8 cellular contexts compared by ENCODE assay signal in the genomic region with DNA sequence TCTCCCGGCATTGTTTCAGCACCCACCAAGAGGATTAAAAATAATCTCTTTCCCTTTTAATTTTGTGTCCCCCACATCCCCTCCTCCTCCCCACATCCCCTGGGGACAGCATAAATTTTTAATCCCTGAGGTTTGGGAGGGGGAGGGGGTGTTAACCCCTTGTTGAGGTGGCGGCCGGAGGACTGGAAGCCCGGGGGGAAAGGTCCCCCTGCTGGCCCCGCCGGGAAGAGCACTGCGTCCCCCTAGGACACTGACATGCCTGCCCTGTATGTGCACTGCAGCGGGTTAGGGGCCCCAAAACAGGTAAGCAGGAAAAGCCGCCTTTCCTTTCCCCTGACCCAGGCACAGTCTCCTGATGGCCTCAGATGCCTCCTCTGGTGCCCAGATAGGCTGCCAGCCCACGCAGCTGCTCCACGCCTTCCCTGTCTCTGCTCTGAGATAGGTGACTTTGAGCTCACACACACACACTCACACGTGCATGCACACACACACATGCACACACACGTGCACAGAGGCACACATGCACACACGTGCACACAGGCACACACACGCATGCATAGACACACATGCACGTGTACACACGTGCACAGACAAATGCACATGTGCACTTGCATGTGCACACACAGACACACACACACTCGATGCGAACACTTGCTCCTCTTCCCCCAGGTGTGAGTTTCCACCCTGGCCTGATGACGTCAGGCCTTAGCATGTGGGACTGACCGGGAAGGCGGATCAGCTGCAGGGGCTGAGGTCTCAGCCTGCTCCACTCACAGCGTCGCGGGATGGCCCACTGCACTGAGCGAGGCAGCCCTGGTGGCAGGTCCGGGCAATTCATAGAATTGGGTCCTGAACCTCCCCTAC. TPM values are rescaled to one million over a fixed set of nuclear protein-coding genes. Genes with fewer than 3 reads are reported as not detected.
DNase-seq lines count a peak whose midpoint lies in the region; ATAC-seq and TF ChIP-seq lines count a peak whose summit lies in the region.

No MANE protein-coding gene starts in this region.

- peaks cover 45 to 67% (median 59%) of the 10 kb centered on the region in 3 donors for H3K27me3 ChIP-seq in gastrocnemius medialis
- H3K27me3 ChIP-seq in effector memory CD4-positive, alpha-beta T cell (replicated peaks; ENCODE audit: control insufficient read depth, insufficient read depth, low read length, poor library complexity, severe bottlenecking): peaks cover 30% of the 10 kb centered on the region

- peaks cover 7% of the 10 kb centered on the region for H3K4me1 Mint-ChIP-seq in activated CD4-positive, alpha-beta T cell treated with anti-CD3 and anti-CD28 coated beads, Interleukin-2, amount 10 ng/mL, durations not matched to agents 24 days and 14 days

- peak in 3 of 5 experiments; percentile 14 to 46 (median 17) for TF ChIP-seq CTCF in gastrocnemius medialis (IDR thresholded peaks at IDR 0.05 in 4 of 5, conservative IDR thresholded peaks at IDR 0.05 in 1 of 5)

- no peaks in the 10 kb centered on the region for H3K9me3 Mint-ChIP-seq in activated CD4-positive, alpha-beta T cell treated with anti-CD3 and anti-CD28 coated beads, Interleukin-2, amount 10 ng/mL, durations not matched to agents 24 days and 14 days

- DNase-seq in DMS79 treated with DMSO at 0.1 percent for 48 hours (lab: John Stamatoyannopoulos, UW): peak; percentile 40
- DNase-seq in DMS79 (lab: John Stamatoyannopoulos, UW): no peak
- peak; percentile 89 for DNase-seq in HuH-7.5 (ENCODE audit: low spot score)
- DNase-seq in activated CD4-positive, alpha-beta T cell treated with anti-CD3 and anti-CD28 coated beads, Interleukin-2, amount 10 ng/mL, durations not matched to agents 24 days and 14 days: peak; percentile 72
- DNase-seq in glomerular visceral epithelial cell (ENCODE audit: extremely low spot score): peak; percentile 13
- no peak for DNase-seq in gastrocnemius medialis
- no peak for DNase-seq in effector memory CD4-positive, alpha-beta T cell

- H3K4me3 Mint-ChIP-seq in activated CD4-positive, alpha-beta T cell treated with anti-CD3 and anti-CD28 coated beads, Interleukin-2, amount 10 ng/mL, durations not matched to agents 24 days and 14 days: no peak overlapping the region

- peak in 1 of 2 donors; percentile 30 for ATAC-seq in gastrocnemius medialis
- ATAC-seq in GM18498 (IDR thresholded peaks at IDR 0.05; ENCODE audit: unreplicated experiment): no peak

- in situ Hi-C loops in gastrocnemius medialis (cut with MboI; ENCODE audit: low sequenced_read_pairs in 4 of 4): no loop called here

- H3K9me3 ChIP-seq in gastrocnemius medialis: no peaks in the 10 kb centered on the region
- H3K9me3 ChIP-seq in effector memory CD4-positive, alpha-beta T cell (ENCODE audit: control insufficient read depth, low read length): no peaks in the 10 kb centered on the region

- no peak overlapping the region for H3K27ac ChIP-seq in gastrocnemius medialis
- H3K27ac ChIP-seq in effector memory CD4-positive, alpha-beta T cell (ENCODE audit: insufficient read depth, low read length, poor library complexity, severe bottlenecking): no peak overlapping the region

- intact Hi-C loops in activated CD4-positive, alpha-beta T cell treated with anti-CD3 and anti-CD28 coated beads, Interleukin-2, amount 10 ng/mL, durations not matched to agents 24 days and 14 days (cut with micrococcal nuclease): loop anchor here (2.0 to 10.0 kb wide), 5 partner anchors 23 to 609 kb away; partner anchors contain the start of gene SHH
- intact Hi-C loops in gastrocnemius medialis (cut with DNase I; ENCODE audit: low total_unique reads): no loop called here

- no peaks in the 10 kb centered on the region for H3K36me3 ChIP-seq in gastrocnemius medialis
- no peaks in the 10 kb centered on the region for H3K36me3 ChIP-seq in effector memory CD4-positive, alpha-beta T cell (ENCODE audit: control insufficient read depth, insufficient read depth, low read length)

- H3K4me3 ChIP-seq in gastrocnemius medialis: peak overlapping the region; percentile 16 to 53 (median 26)
- no peak overlapping the region for H3K4me3 ChIP-seq in effector memory CD4-positive, alpha-beta T cell (ENCODE audit: insufficient read depth, low read depth, low read length, poor library complexity, severe bottlenecking)

- no peaks in the 10 kb centered on the region for H3K36me3 Mint-ChIP-seq in activated CD4-positive, alpha-beta T cell treated with anti-CD3 and anti-CD28 coated beads, Interleukin-2, amount 10 ng/mL, durations not matched to agents 24 days and 14 days (ENCODE audit: low read depth)

- H3K4me1 ChIP-seq in gastrocnemius medialis: peaks cover 0 to 10% of the 10 kb centered on the region in 2 donors
- peaks cover 13% of the 10 kb centered on the region for H3K4me1 ChIP-seq in effector memory CD4-positive, alpha-beta T cell (ENCODE audit: control insufficient read depth, insufficient read depth, low read length, poor library complexity, severe bottlenecking)

- H3K27ac Mint-ChIP-seq in activated CD4-positive, alpha-beta T cell treated with anti-CD3 and anti-CD28 coated beads, Interleukin-2, amount 10 ng/mL, durations not matched to agents 24 days and 14 days: no peak overlapping the region

- peaks cover 69% of the 10 kb centered on the region for H3K27me3 Mint-ChIP-seq in activated CD4-positive, alpha-beta T cell treated with anti-CD3 and anti-CD28 coated beads, Interleukin-2, amount 10 ng/mL, durations not matched to agents 24 days and 14 days

- no peak for TF ChIP-seq POLR2A in gastrocnemius medialis (IDR thresholded peaks at IDR 0.05)

RNA-seq across cellular contexts. Expression of gene CNPY1, which starts 12.3 kb away (rescaled TPM):
- total RNA-seq in activated CD4-positive, alpha-beta T cell treated with anti-CD3 and anti-CD28 coated beads, Interleukin-2, amount 10 ng/mL, durations not matched to agents 24 days and 14 days: not detected in 2 replicates
- total RNA-seq in gastrocnemius medialis: under 1 TPM in 1 of 4 donors, not detected in 3; 0.25 TPM

Comparison
In these comparisons a context has a peak if more than half of its experiments do, and no peak if none do; other contexts are left out.
1. DNase-seq: peak in DMS79 treated with DMSO at 0.1 percent for 48 hours (single experiment), HuH-7.5 (single experiment), activated CD4-positive, alpha-beta T cell treated with anti-CD3 and anti-CD28 coated beads, Interleukin-2, amount 10 ng/mL, durations not matched to agents 24 days and 14 days (single experiment) and glomerular visceral epithelial cell (single experiment); none in DMS79 (single experiment), gastrocnemius medialis (0 of 2) and effector memory CD4-positive, alpha-beta T cell (0 of 3).